Comparison of ENCODE assay signal across 1 cellular context in the genomic region with DNA sequence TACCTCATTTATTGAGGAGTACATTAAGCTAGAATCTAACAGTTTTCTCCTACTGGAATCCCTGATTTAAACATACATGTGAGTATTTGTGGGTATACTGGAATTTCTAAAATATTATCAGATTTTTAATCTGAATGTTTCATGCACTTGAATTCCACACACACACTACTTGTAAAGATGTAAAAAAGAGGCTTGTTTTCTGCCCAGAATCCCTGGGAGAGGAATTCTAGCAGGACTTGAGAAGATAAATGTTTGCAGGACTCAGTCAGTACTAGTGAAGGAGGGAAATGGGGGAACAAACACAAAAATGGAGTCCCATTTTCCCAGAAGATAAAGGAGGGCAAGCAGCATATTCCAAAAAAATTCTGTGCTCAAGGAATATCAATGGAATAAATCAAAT.
TF ChIP-seq lines count a peak whose summit lies in the region.

No MANE protein-coding gene starts in this region.

TF ChIP-seq in GM23338, 12 proteins besides CTCF, POLR2A, EP300 and RAD21 (continued from another document):
- TF ChIP-seq, protein P1, sequence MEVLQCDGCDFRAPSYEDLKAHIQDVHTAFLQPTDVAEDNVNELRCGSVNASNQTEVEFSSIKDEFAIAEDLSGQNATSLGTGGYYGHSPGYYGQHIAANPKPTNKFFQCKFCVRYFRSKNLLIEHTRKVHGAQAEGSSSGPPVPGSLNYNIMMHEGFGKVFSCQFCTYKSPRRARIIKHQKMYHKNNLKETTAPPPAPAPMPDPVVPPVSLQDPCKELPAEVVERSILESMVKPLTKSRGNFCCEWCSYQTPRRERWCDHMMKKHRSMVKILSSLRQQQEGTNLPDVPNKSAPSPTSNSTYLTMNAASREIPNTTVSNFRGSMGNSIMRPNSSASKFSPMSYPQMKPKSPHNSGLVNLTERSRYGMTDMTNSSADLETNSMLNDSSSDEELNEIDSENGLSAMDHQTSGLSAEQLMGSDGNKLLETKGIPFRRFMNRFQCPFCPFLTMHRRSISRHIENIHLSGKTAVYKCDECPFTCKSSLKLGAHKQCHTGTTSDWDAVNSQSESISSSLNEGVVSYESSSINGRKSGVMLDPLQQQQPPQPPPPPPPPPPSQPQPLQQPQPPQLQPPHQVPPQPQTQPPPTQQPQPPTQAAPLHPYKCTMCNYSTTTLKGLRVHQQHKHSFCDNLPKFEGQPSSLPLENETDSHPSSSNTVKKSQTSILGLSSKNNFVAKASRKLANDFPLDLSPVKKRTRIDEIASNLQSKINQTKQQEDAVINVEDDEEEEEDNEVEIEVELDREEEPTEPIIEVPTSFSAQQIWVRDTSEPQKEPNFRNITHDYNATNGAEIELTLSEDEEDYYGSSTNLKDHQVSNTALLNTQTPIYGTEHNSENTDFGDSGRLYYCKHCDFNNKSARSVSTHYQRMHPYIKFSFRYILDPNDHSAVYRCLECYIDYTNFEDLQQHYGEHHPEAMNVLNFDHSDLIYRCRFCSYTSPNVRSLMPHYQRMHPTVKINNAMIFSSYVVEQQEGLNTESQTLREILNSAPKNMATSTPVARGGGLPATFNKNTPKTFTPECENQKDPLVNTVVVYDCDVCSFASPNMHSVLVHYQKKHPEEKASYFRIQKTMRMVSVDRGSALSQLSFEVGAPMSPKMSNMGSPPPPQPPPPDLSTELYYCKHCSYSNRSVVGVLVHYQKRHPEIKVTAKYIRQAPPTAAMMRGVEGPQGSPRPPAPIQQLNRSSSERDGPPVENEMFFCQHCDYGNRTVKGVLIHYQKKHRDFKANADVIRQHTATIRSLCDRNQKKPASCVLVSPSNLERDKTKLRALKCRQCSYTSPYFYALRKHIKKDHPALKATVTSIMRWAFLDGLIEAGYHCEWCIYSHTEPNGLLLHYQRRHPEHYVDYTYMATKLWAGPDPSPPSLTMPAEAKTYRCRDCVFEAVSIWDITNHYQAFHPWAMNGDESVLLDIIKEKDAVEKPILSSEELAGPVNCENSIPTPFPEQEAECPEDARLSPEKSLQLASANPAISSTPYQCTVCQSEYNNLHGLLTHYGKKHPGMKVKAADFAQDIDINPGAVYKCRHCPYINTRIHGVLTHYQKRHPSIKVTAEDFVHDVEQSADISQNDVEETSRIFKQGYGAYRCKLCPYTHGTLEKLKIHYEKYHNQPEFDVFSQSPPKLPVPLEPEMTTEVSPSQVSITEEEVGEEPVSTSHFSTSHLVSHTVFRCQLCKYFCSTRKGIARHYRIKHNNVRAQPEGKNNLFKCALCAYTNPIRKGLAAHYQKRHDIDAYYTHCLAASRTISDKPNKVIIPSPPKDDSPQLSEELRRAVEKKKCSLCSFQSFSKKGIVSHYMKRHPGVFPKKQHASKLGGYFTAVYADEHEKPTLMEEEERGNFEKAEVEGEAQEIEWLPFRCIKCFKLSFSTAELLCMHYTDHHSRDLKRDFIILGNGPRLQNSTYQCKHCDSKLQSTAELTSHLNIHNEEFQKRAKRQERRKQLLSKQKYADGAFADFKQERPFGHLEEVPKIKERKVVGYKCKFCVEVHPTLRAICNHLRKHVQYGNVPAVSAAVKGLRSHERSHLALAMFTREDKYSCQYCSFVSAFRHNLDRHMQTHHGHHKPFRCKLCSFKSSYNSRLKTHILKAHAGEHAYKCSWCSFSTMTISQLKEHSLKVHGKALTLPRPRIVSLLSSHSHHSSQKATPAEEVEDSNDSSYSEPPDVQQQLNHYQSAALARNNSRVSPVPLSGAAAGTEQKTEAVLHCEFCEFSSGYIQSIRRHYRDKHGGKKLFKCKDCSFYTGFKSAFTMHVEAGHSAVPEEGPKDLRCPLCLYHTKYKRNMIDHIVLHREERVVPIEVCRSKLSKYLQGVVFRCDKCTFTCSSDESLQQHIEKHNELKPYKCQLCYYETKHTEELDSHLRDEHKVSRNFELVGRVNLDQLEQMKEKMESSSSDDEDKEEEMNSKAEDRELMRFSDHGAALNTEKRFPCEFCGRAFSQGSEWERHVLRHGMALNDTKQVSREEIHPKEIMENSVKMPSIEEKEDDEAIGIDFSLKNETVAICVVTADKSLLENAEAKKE (CRISPR knock-in tag; IDR thresholded peaks at IDR 0.05): no peak
- TF ChIP-seq ZNF331 (CRISPR knock-in tag; IDR thresholded peaks at IDR 0.05; ENCODE audit: low read depth) (no peak), ZNF114 (CRISPR knock-in tag; IDR thresholded peaks at IDR 0.05) (no peak), CREB1 (CRISPR knock-in tag; IDR thresholded peaks at IDR 0.05; ENCODE audit: low read depth) (no peak), STAT1 (IDR thresholded peaks at IDR 0.05; ENCODE audit: unreplicated experiment) (no peak), NANOG (IDR thresholded peaks at IDR 0.05; ENCODE audit: borderline replicate concordance) (no peak), EZH2phosphoT487 (IDR thresholded peaks at IDR 0.05; ENCODE audit: unreplicated experiment) (no peak), EZH2 (IDR thresholded peaks at IDR 0.05; ENCODE audit: low read depth, unreplicated experiment) (no peak)
- TF ChIP-seq, protein P2, sequence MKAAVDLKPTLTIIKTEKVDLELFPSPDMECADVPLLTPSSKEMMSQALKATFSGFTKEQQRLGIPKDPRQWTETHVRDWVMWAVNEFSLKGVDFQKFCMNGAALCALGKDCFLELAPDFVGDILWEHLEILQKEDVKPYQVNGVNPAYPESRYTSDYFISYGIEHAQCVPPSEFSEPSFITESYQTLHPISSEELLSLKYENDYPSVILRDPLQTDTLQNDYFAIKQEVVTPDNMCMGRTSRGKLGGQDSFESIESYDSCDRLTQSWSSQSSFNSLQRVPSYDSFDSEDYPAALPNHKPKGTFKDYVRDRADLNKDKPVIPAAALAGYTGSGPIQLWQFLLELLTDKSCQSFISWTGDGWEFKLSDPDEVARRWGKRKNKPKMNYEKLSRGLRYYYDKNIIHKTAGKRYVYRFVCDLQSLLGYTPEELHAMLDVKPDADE (IDR thresholded peaks at IDR 0.05): no peak
- TF ChIP-seq, protein P3, sequence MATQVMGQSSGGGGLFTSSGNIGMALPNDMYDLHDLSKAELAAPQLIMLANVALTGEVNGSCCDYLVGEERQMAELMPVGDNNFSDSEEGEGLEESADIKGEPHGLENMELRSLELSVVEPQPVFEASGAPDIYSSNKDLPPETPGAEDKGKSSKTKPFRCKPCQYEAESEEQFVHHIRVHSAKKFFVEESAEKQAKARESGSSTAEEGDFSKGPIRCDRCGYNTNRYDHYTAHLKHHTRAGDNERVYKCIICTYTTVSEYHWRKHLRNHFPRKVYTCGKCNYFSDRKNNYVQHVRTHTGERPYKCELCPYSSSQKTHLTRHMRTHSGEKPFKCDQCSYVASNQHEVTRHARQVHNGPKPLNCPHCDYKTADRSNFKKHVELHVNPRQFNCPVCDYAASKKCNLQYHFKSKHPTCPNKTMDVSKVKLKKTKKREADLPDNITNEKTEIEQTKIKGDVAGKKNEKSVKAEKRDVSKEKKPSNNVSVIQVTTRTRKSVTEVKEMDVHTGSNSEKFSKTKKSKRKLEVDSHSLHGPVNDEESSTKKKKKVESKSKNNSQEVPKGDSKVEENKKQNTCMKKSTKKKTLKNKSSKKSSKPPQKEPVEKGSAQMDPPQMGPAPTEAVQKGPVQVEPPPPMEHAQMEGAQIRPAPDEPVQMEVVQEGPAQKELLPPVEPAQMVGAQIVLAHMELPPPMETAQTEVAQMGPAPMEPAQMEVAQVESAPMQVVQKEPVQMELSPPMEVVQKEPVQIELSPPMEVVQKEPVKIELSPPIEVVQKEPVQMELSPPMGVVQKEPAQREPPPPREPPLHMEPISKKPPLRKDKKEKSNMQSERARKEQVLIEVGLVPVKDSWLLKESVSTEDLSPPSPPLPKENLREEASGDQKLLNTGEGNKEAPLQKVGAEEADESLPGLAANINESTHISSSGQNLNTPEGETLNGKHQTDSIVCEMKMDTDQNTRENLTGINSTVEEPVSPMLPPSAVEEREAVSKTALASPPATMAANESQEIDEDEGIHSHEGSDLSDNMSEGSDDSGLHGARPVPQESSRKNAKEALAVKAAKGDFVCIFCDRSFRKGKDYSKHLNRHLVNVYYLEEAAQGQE (IDR thresholded peaks at IDR 0.05; ENCODE audit: unreplicated experiment): no peak
TF ChIP-seq in GM23338: peak in this region for 0.
